Comparison of ENCODE assay signal across 17 cellular contexts in genomic region chr4:165931741-165932140, GRCh38. TPM values are rescaled to one million over a fixed set of nuclear protein-coding genes. Genes with fewer than 3 reads are reported as not detected.
A peak's percentile ranks its signal among the peaks of the same experiment; 100 is the strongest.
DNase-seq lines count a peak whose midpoint lies in the region; ATAC-seq and TF ChIP-seq lines count a peak whose summit lies in the region.
"Had no signal": no experiment of that assay in that cellular context is flagged by ENCODE, and none has a peak within 500 bp of the region (broad histone marks: within the 10 kb centered on the region; RNA-seq: fewer than 3 reads in every experiment).

No MANE protein-coding gene starts in this region.

- H2BK5ac ChIP-seq in neuronal stem cell (ENCODE audit: low read length), result no peak overlapping the region

- H2BK120ac ChIP-seq in neuronal stem cell (ENCODE audit: low read depth, low read length), result no peak overlapping the region

- CTCF ChIA-PET in mammary epithelial cell (lab: Charles Lee; ENCODE audit: low non-redundant PET), result no interaction called here
- CTCF ChIA-PET in MCF 10A (lab: Yijun Ruan, JAX), result interaction anchor here (0.7 kb wide), 1 partner anchor 872 kb away, joined by 4 read pairs; no protein-coding TSS in a partner anchor

- peak; percentile 27 for ATAC-seq in foreskin keratinocyte
- ATAC-seq: GM12878, HepG2 had no signal

- no peak overlapping the region for H3K4me2 ChIP-seq in mammary epithelial cell (ENCODE audit: insufficient read depth, low read depth, low read length)
- H3K4me2 ChIP-seq in neuronal stem cell (ENCODE audit: insufficient read depth, low read length, poor library complexity, severe bottlenecking), result no peak overlapping the region
- H3K4me2 ChIP-seq: BLaER1 had no signal

- no peaks in the 10 kb centered on the region for H3K4me1 Mint-ChIP-seq in MCF 10A (ENCODE audit: insufficient read depth, unreplicated experiment)
- H3K4me1 Mint-ChIP-seq: CD8-positive, alpha-beta memory T cell had no signal

- in situ Hi-C loops in mammary epithelial cell (cut with MboI; ENCODE audit: low sequenced_read_pairs in 2 of 2), result no loop called here

- H4K8ac ChIP-seq in neuronal stem cell (ENCODE audit: low read depth, low read length), result no peak overlapping the region

- dilution Hi-C loops in mammary epithelial cell (cut with HindIII; ENCODE audit: low sequenced_read_pairs), result no loop called here

- H3K27me3 ChIP-seq in mammary epithelial cell (ENCODE audit: insufficient read depth, low read length) (no peaks in the 10 kb centered on the region), foreskin keratinocyte (no peaks in the 10 kb centered on the region), WERI-Rb-1 (ENCODE audit: insufficient read depth, low read depth, severe bottlenecking) (no peaks in the 10 kb centered on the region), neuronal stem cell (ENCODE audit: control insufficient read depth in 3 of 3, insufficient read depth in 3 of 3, low read depth in 1 of 3, low read length in 3 of 3) (no peaks in the 10 kb centered on the region)
- H3K27me3 ChIP-seq: BLaER1 had no signal

- POLR2A ChIA-PET in MCF 10A (lab: Yijun Ruan, JAX), result interaction anchor here (0.5 to 0.7 kb wide), 2 partner anchors 11 to 33 kb away, joined by 3 read pairs; no protein-coding TSS in a partner anchor

- intact Hi-C loops in mammary epithelial cell (cut with micrococcal nuclease), result no loop called here
- intact Hi-C loops in MCF 10A (cut with micrococcal nuclease), result no loop called here

- H3K27me3 Mint-ChIP-seq in MCF 10A (ENCODE audit: insufficient read depth, unreplicated experiment), result no peaks in the 10 kb centered on the region
- H3K27me3 Mint-ChIP-seq: CD8-positive, alpha-beta memory T cell had no signal

- BruUV-seq in mammary epithelial cell (replicated peaks; lab: Mats Ljungman, UMichigan) (no TSS peak), MCF 10A (replicated peaks; lab: Mats Ljungman, UMichigan) (no TSS peak)

- peak; percentile 9 for DNase-seq in mammary epithelial cell
- DNase-seq in MCF 10A (ENCODE audit: unreplicated experiment), result no peak
- DNase-seq in NCI-H69 (lab: John Stamatoyannopoulos, UW), result peak; percentile 77
- no peak for DNase-seq in foreskin keratinocyte
- no peak for DNase-seq in WERI-Rb-1
- DNase-seq in GM20000 (ENCODE audit: low spot score), result no peak
- DNase-seq in activated CD4-positive, alpha-beta T cell treated with anti-CD3 and anti-CD28 coated beads for 1 hour, result no peak
- no peak for DNase-seq in neuronal stem cell (ENCODE audit: low spot score)
- DNase-seq: 8988T; AML-193; CD8-positive, alpha-beta memory T cell; DMS53; GF-D8 had no signal

- peaks cover 9% of the 10 kb centered on the region for H3K4me1 ChIP-seq in mammary epithelial cell (ENCODE audit: insufficient read depth, low read length)
- peaks cover 5% of the 10 kb centered on the region for H3K4me1 ChIP-seq in foreskin keratinocyte
- H3K4me1 ChIP-seq in neuronal stem cell (ENCODE audit: control insufficient read depth in 2 of 2, insufficient read depth in 1 of 2, low read depth in 1 of 2, low read length in 2 of 2), result no peaks in the 10 kb centered on the region
- H3K4me1 ChIP-seq: BLaER1, HAP-1 had no signal

- H3K4ac ChIP-seq in neuronal stem cell (ENCODE audit: low read length), result no peak overlapping the region

- no peak overlapping the region for H2BK12ac ChIP-seq in neuronal stem cell (ENCODE audit: low read length)

- no peak overlapping the region for H3K14ac ChIP-seq in neuronal stem cell (ENCODE audit: low read length)

- H3K9me3 ChIP-seq in mammary epithelial cell (replicated peaks; ENCODE audit: insufficient read depth, low read length) (no peaks in the 10 kb centered on the region), WERI-Rb-1 (ENCODE audit: severe bottlenecking) (no peaks in the 10 kb centered on the region), neuronal stem cell (replicated peaks in 1 of 2; ENCODE audit: control insufficient read depth in 2 of 2, insufficient read depth in 1 of 2, low read depth in 1 of 2, low read length in 2 of 2) (no peaks in the 10 kb centered on the region)
- H3K9me3 ChIP-seq: BLaER1, HAP-1 had no signal

- H4K91ac ChIP-seq in neuronal stem cell (ENCODE audit: low read depth, low read length, poor library complexity), result no peak overlapping the region

- H3K36me3 Mint-ChIP-seq in MCF 10A (ENCODE audit: insufficient read depth, unreplicated experiment), result no peaks in the 10 kb centered on the region
- H3K36me3 Mint-ChIP-seq: CD8-positive, alpha-beta memory T cell had no signal

- no peak for TF ChIP-seq CTCF in mammary epithelial cell (conservative IDR thresholded peaks at IDR 0.05 in 1 of 2, IDR thresholded peaks at IDR 0.05 in 1 of 2; ENCODE audit: extremely low read depth in 1 of 2, insufficient read depth in 1 of 2, low read depth in 1 of 2, low read length in 2 of 2)
- no peak for TF ChIP-seq CTCF in MCF 10A (IDR thresholded peaks at IDR 0.05; ENCODE audit: unreplicated experiment)
- no peak for TF ChIP-seq CTCF in foreskin keratinocyte (conservative IDR thresholded peaks at IDR 0.05)
- TF ChIP-seq CTCF in WERI-Rb-1 (IDR thresholded peaks at IDR 0.05; ENCODE audit: low read depth, low read length), result no peak
- no peak for TF ChIP-seq CTCF in GM20000 (IDR thresholded peaks at IDR 0.05; ENCODE audit: extremely low read depth, missing control alignments)

- no peak overlapping the region for H3K27ac ChIP-seq in mammary epithelial cell (ENCODE audit: insufficient read depth, low read depth, low read length)
- H3K27ac ChIP-seq in foreskin keratinocyte, result no peak overlapping the region
- no peak overlapping the region for H3K27ac ChIP-seq in WERI-Rb-1
- no peak overlapping the region for H3K27ac ChIP-seq in neuronal stem cell (replicated peaks; ENCODE audit: low read length)
- H3K27ac ChIP-seq: BLaER1 had no signal

- no peak overlapping the region for H3K4me3 Mint-ChIP-seq in MCF 10A (ENCODE audit: unreplicated experiment)
- H3K4me3 Mint-ChIP-seq: CD8-positive, alpha-beta memory T cell had no signal

- H3K9ac ChIP-seq in mammary epithelial cell (ENCODE audit: insufficient read depth, low read length) (no peak overlapping the region), neuronal stem cell (ENCODE audit: low read depth, low read length, poor library complexity) (no peak overlapping the region)
- H3K9ac ChIP-seq: BLaER1 had no signal

- no peaks in the 10 kb centered on the region for H3K79me1 ChIP-seq in neuronal stem cell (ENCODE audit: low read depth, low read length)

- no peak overlapping the region for H2AK5ac ChIP-seq in neuronal stem cell (ENCODE audit: low read depth, low read length)

- 95% methylated on average over 4 of the region's 5 CpGs for WGBS in mammary epithelial cell (ENCODE audit: low coverage, missing lambda C conversion rate)
- WGBS in neuronal stem cell (ENCODE audit: extremely low coverage in 2 of 2, insufficient read length in 2 of 2, insufficient replicate concordance in 1 of 2), 2 donors, result no CpG with 5 or more reads among the region's 5 CpGs

- H4K20me1 ChIP-seq in mammary epithelial cell (ENCODE audit: insufficient read depth, low read length), result no peaks in the 10 kb centered on the region
- H4K20me1 ChIP-seq: BLaER1 had no signal

- H3K36me3 ChIP-seq in mammary epithelial cell (ENCODE audit: insufficient read depth, low read length), result no peaks in the 10 kb centered on the region
- H3K36me3 ChIP-seq in WERI-Rb-1, result no peaks in the 10 kb centered on the region
- no peaks in the 10 kb centered on the region for H3K36me3 ChIP-seq in neuronal stem cell (replicated peaks in 1 of 2; ENCODE audit: control insufficient read depth in 2 of 2, insufficient read depth in 2 of 2, low read length in 2 of 2)
- H3K36me3 ChIP-seq: BLaER1, HAP-1 had no signal

- no peaks in the 10 kb centered on the region for H3K9me3 Mint-ChIP-seq in MCF 10A (ENCODE audit: unreplicated experiment)

- H3K18ac ChIP-seq in neuronal stem cell (ENCODE audit: low read length), result no peak overlapping the region

- no peak overlapping the region for H2BK15ac ChIP-seq in neuronal stem cell (ENCODE audit: low read length)

- H3K4me3 ChIP-seq in mammary epithelial cell (replicated peaks in 1 of 3; ENCODE audit: insufficient read depth in 1 of 3, low read depth in 2 of 3, low read length in 3 of 3) (no peak overlapping the region), WERI-Rb-1 (ENCODE audit: low read depth, low read length) (no peak overlapping the region), neuronal stem cell (ENCODE audit: low read length in 2 of 2) (no peak overlapping the region)
- H3K4me3 ChIP-seq: BLaER1, GM12878, HAP-1 had no signal

- H2AFZ ChIP-seq in mammary epithelial cell (ENCODE audit: low read depth, low read length), result no peak overlapping the region
- no peak overlapping the region for H2AFZ ChIP-seq in neuronal stem cell (ENCODE audit: low read length)

- H3K79me2 ChIP-seq in mammary epithelial cell (ENCODE audit: insufficient read depth, low read length), result no peaks in the 10 kb centered on the region

- H3K23ac ChIP-seq in neuronal stem cell (ENCODE audit: low read depth, low read length, poor library complexity), result no peak overlapping the region

- H3K27ac Mint-ChIP-seq in MCF 10A (ENCODE audit: low read depth, unreplicated experiment), result no peak overlapping the region
- H3K27ac Mint-ChIP-seq: CD8-positive, alpha-beta memory T cell had no signal

RNA-seq across cellular contexts. Expression of gene TLL1, which starts 58.7 kb away (rescaled TPM):
- 10 to 100 TPM; 10.0 to 21.2 TPM for total RNA-seq in mammary epithelial cell
- 4.0 TPM for polyA plus RNA-seq in mammary epithelial cell
- polyA minus RNA-seq in mammary epithelial cell, result 13.4 TPM
- 0.66 and 1.4 TPM in 2 replicates for total RNA-seq in MCF 10A (2022)
- total RNA-seq in foreskin keratinocyte, result 1.5 and 3.5 TPM in 2 replicates
- 0.25 and 0.52 TPM in 2 replicates for polyA plus RNA-seq in foreskin keratinocyte
- polyA plus RNA-seq in neuronal stem cell (2013, experiment 1 of 2), result 0.04 TPM
- polyA plus RNA-seq in neuronal stem cell (2013, experiment 2 of 2), result 0.04 TPM
- total RNA-seq: CD8-positive, alpha-beta memory T cell; HepG2 had no signal
- polyA plus RNA-seq: CD8-positive, alpha-beta memory T cell; HepG2 had no signal

Comparison
In these comparisons a context has a peak if more than half of its experiments do, and no peak if none do; other contexts are left out.
1. DNase-seq: peak in mammary epithelial cell (single experiment) and NCI-H69 (single experiment); none in MCF 10A (single experiment), foreskin keratinocyte (0 of 2), WERI-Rb-1 (single experiment), GM20000 (single experiment), activated CD4-positive, alpha-beta T cell treated with anti-CD3 and anti-CD28 coated beads for 1 hour (single experiment) and neuronal stem cell (single experiment).